ENCODE assay signal across 11 cellular contexts in genomic region chr1:198253259-198253658, GRCh38.
A peak's percentile ranks its signal among the peaks of the same experiment; 100 is the strongest.
DNase-seq lines count a peak whose midpoint lies in the region; ATAC-seq, FAIRE-seq and TF ChIP-seq lines count a peak whose summit lies in the region.
"Had no signal": no experiment of that assay in that cellular context is flagged by ENCODE, and none has a peak within 500 bp of the region (broad histone marks: within the 10 kb centered on the region; RNA-seq: fewer than 3 reads in every experiment).

No MANE protein-coding gene starts in this region.

- H3K27ac Mint-ChIP-seq in Calu3 (ENCODE audit: unreplicated experiment): peak overlapping the region; percentile 66

- H3K4me1 Mint-ChIP-seq in Calu3 (ENCODE audit: low read depth, unreplicated experiment): peaks cover 48% of the 10 kb centered on the region

- FAIRE-seq in RCC 7860 (lab: Jason Lieb, UNC): no peak
- FAIRE-seq: D721Med had no signal

- no TSS peak for BruUV-seq in Calu3 (replicated peaks; lab: Mats Ljungman, UMichigan)

- peaks cover 22% of the 10 kb centered on the region for H3K4me1 ChIP-seq in RWPE2 (ENCODE audit: insufficient read depth, poor library complexity, severe bottlenecking)

- CTCF ChIA-PET in Calu3 (lab: Charles Lee): interaction anchor here (0.7 to 1.0 kb wide), 3 partner anchors 8 to 433 kb away, joined by 3 to 4 read pairs (median 4); no protein-coding TSS in a partner anchor

- TF ChIP-seq CTCF in Calu3 (IDR thresholded peaks at IDR 0.05; ENCODE audit: unreplicated experiment) (no peak), RWPE2 (IDR thresholded peaks at IDR 0.05; ENCODE audit: poor library complexity, severe bottlenecking) (no peak)

- no peak for DNase-seq in Calu3
- peak; percentile 1 for DNase-seq in GM19238 (ENCODE audit: insufficient read length, low spot score)
- no peak for DNase-seq in RWPE2 (ENCODE audit: low spot score)
- DNase-seq in RCC 7860 (ENCODE audit: low spot score): no peak
- DNase-seq in DMS79 treated with DMSO at 0.1 percent for 48 hours (lab: John Stamatoyannopoulos, UW): no peak
- no peak for DNase-seq in NCI-H345 (lab: John Stamatoyannopoulos, UW)
- DNase-seq in retina: no peak
- DNase-seq: activated CD4-positive, alpha-beta T cell treated with anti-CD3 and anti-CD28 coated beads for 48 hours; cortex of kidney had no signal

- intact Hi-C loops in Calu3 (cut with micrococcal nuclease; ENCODE audit: unreplicated experiment): no loop called here

- H3K27me3 ChIP-seq in RWPE2 (ENCODE audit: insufficient read depth, poor library complexity, severe bottlenecking): no peaks in the 10 kb centered on the region

- no peaks in the 10 kb centered on the region for H3K9me3 Mint-ChIP-seq in Calu3 (ENCODE audit: low read depth, unreplicated experiment)

- no peaks in the 10 kb centered on the region for H3K27me3 Mint-ChIP-seq in Calu3 (ENCODE audit: unreplicated experiment)

- H3K27ac ChIP-seq in RWPE2 (ENCODE audit: poor library complexity, severe bottlenecking): peak overlapping the region; percentile 64

- peak; percentile 85 for ATAC-seq in HG02870 (IDR thresholded peaks at IDR 0.05; ENCODE audit: unreplicated experiment)
- peak; percentile 44; the same call in 1 of the 3 replicates for ATAC-seq in RWPE2 (ENCODE audit: low read depth)

- peaks cover 11% of the 10 kb centered on the region; the same call in 1 of the 2 replicates for H3K36me3 ChIP-seq in RWPE2 (ENCODE audit: low read depth)

- H3K9me3 ChIP-seq in RWPE2 (ENCODE audit: severe bottlenecking): no peaks in the 10 kb centered on the region

- H3K4me3 Mint-ChIP-seq in Calu3 (ENCODE audit: low read depth, unreplicated experiment): no peak overlapping the region

- H3K4me3 ChIP-seq in RWPE2 (ENCODE audit: severe bottlenecking): no peak overlapping the region

- no peaks in the 10 kb centered on the region for H3K36me3 Mint-ChIP-seq in Calu3 (ENCODE audit: insufficient read depth, unreplicated experiment)
